In genomic region chr2:109947959-109948520, GRCh38 we compare ENCODE assay signal across 2 cellular contexts. TPM values are rescaled to one million over a fixed set of nuclear protein-coding genes. Genes with fewer than 3 reads are reported as not detected.
"Had no signal": no experiment of that assay in that cellular context is flagged by ENCODE, and none has a peak within 500 bp of the region (broad histone marks: within the 10 kb centered on the region; RNA-seq: fewer than 3 reads in every experiment).

No MANE protein-coding gene starts in this region.

RNA-seq across cellular contexts. Expression of gene LIMS3, which starts 49.6 kb away (rescaled TPM):
- total RNA-seq: activated T-helper 2 cell treated with anti-CD3 and anti-CD28 coated beads, Interferon-gamma antibody, Interleukin-2, Interleukin-4, amounts not matched to agents 10 μg/mL and 5 μg/mL and 100 μg/mL, durations not matched to agents 14 hours and 24 hours and 36 hours; SK-MEL-5 had no signal
